In genomic region chr1:26079178-26079563, GRCh38 we compare ENCODE assay signal across 1 cellular context.
TF ChIP-seq lines count a peak whose summit lies in the region.

No MANE protein-coding gene starts in this region.

TF ChIP-seq in HCT116, 20 proteins besides CTCF, POLR2A, EP300 and RAD21:
- no peak for TF ChIP-seq ELF1 (IDR thresholded peaks at IDR 0.05; ENCODE audit: borderline replicate concordance, low read depth)
- TF ChIP-seq POLR2AphosphoS5 (IDR thresholded peaks at IDR 0.05; ENCODE audit: low read depth, low read length): no peak
- TF ChIP-seq ATF3 (IDR thresholded peaks at IDR 0.05): no peak
- no peak for TF ChIP-seq ZBTB33 (IDR thresholded peaks at IDR 0.05; ENCODE audit: extremely low read depth, insufficient replicate concordance, low read length)
- no peak for TF ChIP-seq YY1 (IDR thresholded peaks at IDR 0.05; ENCODE audit: extremely low read depth, insufficient replicate concordance, low read depth, low read length)
- no peak for TF ChIP-seq REST (IDR thresholded peaks at IDR 0.05; ENCODE audit: low read depth)
- no peak for TF ChIP-seq EZH2phosphoT487 (IDR thresholded peaks at IDR 0.05; ENCODE audit: borderline replicate concordance)
- no peak for TF ChIP-seq EGR1 (IDR thresholded peaks at IDR 0.05; ENCODE audit: low read depth)
- no peak for TF ChIP-seq SRF (IDR thresholded peaks at IDR 0.05; ENCODE audit: low read depth)
- TF ChIP-seq FOSL1 (IDR thresholded peaks at IDR 0.05; ENCODE audit: low read depth): no peak
- no peak for TF ChIP-seq CBX3 (IDR thresholded peaks at IDR 0.05; ENCODE audit: low read depth)
- TF ChIP-seq MAX (IDR thresholded peaks at IDR 0.05): no peak
- TF ChIP-seq SIN3A (IDR thresholded peaks at IDR 0.05; ENCODE audit: low read depth): no peak
- no peak for TF ChIP-seq EZH2 (IDR thresholded peaks at IDR 0.05)
- TF ChIP-seq ZFX (IDR thresholded peaks at IDR 0.05): no peak
- no peak for TF ChIP-seq JUND (IDR thresholded peaks at IDR 0.05)
- no peak for TF ChIP-seq CEBPB (IDR thresholded peaks at IDR 0.05; ENCODE audit: low read depth)
- no peak for TF ChIP-seq TCF7L2 (IDR thresholded peaks at IDR 0.05; ENCODE audit: borderline replicate concordance, extremely low read depth, insufficient read depth, insufficient read length)
- TF ChIP-seq ZNF274 (IDR thresholded peaks at IDR 0.05; ENCODE audit: low read depth, low read length): no peak
- TF ChIP-seq SP1 (IDR thresholded peaks at IDR 0.05; ENCODE audit: low read depth): no peak
